1 cellular context compared by ENCODE assay signal in the genomic region with DNA sequence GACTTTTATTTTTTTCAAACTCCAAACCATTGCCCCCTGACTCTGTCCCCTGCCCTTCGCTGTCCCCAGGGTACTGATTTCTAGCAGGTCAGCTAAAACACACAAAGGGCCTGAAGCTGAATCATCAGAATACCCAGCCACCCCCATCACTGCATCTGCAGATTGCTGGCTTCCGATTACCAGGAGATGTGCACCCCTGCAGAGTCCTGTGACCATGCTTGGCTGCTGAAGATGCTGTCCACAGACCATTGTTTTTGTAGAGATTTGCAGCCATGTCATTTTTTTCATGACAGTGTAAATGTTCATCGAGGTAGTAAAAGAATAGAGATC.
TF ChIP-seq lines count a peak whose summit lies in the region.

No MANE protein-coding gene starts in this region.

TF ChIP-seq in H1, 55 proteins besides CTCF, POLR2A, EP300 and RAD21:
- TF ChIP-seq GTF2F1 (IDR thresholded peaks at IDR 0.05; ENCODE audit: borderline replicate concordance, low read depth, low read length) (no peak), FOSL1 (IDR thresholded peaks at IDR 0.05; ENCODE audit: insufficient read depth, low read depth, low read length) (no peak), CBX8 (IDR thresholded peaks at IDR 0.05; ENCODE audit: borderline replicate concordance, low read depth, low read length) (no peak), NRF1 (IDR thresholded peaks at IDR 0.05; ENCODE audit: low read depth, low read length) (no peak), CHD1 (IDR thresholded peaks at IDR 0.05; ENCODE audit: low read depth, low read length) (no peak), TCF12 (IDR thresholded peaks at IDR 0.05; ENCODE audit: low read depth, low read length) (no peak), BCL11A (IDR thresholded peaks at IDR 0.05; ENCODE audit: low read depth in 2 of 2, low read length in 2 of 2) (no peak), SAP30 (IDR thresholded peaks at IDR 0.05; ENCODE audit: insufficient read depth, insufficient replicate concordance, low read length) (no peak), SP4 (IDR thresholded peaks at IDR 0.05; ENCODE audit: low read length) (no peak), CTBP2 (IDR thresholded peaks at IDR 0.05; ENCODE audit: borderline replicate concordance, insufficient read depth, insufficient read length, low read length) (no peak), CHD2 (IDR thresholded peaks at IDR 0.05; ENCODE audit: low read length) (no peak), SIRT6 (IDR thresholded peaks at IDR 0.05; ENCODE audit: low read length) (no peak), RXRA (IDR thresholded peaks at IDR 0.05; ENCODE audit: insufficient read depth, low read depth, low read length) (no peak), TAF7 (optimal IDR thresholded peaks at IDR 0.05; ENCODE audit: borderline replicate concordance, low read depth, low read length) (no peak)
- TF ChIP-seq, protein P1, sequence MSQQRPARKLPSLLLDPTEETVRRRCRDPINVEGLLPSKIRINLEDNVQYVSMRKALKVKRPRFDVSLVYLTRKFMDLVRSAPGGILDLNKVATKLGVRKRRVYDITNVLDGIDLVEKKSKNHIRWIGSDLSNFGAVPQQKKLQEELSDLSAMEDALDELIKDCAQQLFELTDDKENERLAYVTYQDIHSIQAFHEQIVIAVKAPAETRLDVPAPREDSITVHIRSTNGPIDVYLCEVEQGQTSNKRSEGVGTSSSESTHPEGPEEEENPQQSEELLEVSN (IDR thresholded peaks at IDR 0.05) = no peak
- TF ChIP-seq, protein P2, sequence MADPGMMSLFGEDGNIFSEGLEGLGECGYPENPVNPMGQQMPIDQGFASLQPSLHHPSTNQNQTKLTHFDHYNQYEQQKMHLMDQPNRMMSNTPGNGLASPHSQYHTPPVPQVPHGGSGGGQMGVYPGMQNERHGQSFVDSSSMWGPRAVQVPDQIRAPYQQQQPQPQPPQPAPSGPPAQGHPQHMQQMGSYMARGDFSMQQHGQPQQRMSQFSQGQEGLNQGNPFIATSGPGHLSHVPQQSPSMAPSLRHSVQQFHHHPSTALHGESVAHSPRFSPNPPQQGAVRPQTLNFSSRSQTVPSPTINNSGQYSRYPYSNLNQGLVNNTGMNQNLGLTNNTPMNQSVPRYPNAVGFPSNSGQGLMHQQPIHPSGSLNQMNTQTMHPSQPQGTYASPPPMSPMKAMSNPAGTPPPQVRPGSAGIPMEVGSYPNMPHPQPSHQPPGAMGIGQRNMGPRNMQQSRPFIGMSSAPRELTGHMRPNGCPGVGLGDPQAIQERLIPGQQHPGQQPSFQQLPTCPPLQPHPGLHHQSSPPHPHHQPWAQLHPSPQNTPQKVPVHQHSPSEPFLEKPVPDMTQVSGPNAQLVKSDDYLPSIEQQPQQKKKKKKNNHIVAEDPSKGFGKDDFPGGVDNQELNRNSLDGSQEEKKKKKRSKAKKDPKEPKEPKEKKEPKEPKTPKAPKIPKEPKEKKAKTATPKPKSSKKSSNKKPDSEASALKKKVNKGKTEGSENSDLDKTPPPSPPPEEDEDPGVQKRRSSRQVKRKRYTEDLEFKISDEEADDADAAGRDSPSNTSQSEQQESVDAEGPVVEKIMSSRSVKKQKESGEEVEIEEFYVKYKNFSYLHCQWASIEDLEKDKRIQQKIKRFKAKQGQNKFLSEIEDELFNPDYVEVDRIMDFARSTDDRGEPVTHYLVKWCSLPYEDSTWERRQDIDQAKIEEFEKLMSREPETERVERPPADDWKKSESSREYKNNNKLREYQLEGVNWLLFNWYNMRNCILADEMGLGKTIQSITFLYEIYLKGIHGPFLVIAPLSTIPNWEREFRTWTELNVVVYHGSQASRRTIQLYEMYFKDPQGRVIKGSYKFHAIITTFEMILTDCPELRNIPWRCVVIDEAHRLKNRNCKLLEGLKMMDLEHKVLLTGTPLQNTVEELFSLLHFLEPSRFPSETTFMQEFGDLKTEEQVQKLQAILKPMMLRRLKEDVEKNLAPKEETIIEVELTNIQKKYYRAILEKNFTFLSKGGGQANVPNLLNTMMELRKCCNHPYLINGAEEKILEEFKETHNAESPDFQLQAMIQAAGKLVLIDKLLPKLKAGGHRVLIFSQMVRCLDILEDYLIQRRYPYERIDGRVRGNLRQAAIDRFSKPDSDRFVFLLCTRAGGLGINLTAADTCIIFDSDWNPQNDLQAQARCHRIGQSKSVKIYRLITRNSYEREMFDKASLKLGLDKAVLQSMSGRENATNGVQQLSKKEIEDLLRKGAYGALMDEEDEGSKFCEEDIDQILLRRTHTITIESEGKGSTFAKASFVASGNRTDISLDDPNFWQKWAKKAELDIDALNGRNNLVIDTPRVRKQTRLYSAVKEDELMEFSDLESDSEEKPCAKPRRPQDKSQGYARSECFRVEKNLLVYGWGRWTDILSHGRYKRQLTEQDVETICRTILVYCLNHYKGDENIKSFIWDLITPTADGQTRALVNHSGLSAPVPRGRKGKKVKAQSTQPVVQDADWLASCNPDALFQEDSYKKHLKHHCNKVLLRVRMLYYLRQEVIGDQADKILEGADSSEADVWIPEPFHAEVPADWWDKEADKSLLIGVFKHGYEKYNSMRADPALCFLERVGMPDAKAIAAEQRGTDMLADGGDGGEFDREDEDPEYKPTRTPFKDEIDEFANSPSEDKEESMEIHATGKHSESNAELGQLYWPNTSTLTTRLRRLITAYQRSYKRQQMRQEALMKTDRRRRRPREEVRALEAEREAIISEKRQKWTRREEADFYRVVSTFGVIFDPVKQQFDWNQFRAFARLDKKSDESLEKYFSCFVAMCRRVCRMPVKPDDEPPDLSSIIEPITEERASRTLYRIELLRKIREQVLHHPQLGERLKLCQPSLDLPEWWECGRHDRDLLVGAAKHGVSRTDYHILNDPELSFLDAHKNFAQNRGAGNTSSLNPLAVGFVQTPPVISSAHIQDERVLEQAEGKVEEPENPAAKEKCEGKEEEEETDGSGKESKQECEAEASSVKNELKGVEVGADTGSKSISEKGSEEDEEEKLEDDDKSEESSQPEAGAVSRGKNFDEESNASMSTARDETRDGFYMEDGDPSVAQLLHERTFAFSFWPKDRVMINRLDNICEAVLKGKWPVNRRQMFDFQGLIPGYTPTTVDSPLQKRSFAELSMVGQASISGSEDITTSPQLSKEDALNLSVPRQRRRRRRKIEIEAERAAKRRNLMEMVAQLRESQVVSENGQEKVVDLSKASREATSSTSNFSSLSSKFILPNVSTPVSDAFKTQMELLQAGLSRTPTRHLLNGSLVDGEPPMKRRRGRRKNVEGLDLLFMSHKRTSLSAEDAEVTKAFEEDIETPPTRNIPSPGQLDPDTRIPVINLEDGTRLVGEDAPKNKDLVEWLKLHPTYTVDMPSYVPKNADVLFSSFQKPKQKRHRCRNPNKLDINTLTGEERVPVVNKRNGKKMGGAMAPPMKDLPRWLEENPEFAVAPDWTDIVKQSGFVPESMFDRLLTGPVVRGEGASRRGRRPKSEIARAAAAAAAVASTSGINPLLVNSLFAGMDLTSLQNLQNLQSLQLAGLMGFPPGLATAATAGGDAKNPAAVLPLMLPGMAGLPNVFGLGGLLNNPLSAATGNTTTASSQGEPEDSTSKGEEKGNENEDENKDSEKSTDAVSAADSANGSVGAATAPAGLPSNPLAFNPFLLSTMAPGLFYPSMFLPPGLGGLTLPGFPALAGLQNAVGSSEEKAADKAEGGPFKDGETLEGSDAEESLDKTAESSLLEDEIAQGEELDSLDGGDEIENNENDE (IDR thresholded peaks at IDR 0.05; ENCODE audit: insufficient replicate concordance, low read length) = no peak
- TF ChIP-seq, protein P3, sequence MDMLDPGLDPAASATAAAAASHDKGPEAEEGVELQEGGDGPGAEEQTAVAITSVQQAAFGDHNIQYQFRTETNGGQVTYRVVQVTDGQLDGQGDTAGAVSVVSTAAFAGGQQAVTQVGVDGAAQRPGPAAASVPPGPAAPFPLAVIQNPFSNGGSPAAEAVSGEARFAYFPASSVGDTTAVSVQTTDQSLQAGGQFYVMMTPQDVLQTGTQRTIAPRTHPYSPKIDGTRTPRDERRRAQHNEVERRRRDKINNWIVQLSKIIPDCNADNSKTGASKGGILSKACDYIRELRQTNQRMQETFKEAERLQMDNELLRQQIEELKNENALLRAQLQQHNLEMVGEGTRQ (IDR thresholded peaks at IDR 0.05; ENCODE audit: low read length) = no peak
TF ChIP-seq in H1: peak in this region for 0.
